ENCODE assay signal across 8 cellular contexts in the genomic region with DNA sequence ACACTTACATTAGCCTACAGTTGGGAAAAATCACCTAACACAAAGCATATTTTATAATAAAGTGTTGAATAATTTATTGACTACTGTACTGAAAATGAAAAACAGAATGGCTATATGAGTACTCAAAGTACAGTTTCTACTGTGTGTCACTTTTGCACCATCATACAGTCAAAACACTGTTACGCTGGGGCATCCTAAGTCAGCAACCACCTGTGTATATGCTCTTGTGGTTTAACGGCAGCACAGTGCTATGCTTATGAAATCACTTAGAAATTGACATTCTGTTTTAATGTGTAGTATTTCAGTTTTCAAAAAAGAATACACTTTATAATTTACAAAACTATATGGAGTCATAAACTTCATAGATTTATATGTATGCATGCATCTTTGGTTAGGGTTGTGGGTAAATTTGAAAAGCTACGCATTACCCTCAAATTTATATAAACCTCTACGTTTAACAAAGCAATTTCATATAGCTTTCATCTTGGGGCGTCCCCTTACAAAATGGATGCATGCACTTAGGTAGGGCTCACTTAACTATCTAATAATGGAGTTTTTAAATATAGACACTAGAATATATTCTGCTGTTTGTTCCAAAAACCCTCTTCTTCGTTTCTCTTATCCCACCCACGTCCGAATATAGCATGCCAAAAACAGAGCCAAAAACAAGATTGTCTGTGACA. TPM values are rescaled to one million over a fixed set of nuclear protein-coding genes. Genes with fewer than 3 reads are reported as not detected.
DNase-seq lines count a peak whose midpoint lies in the region; ATAC-seq and TF ChIP-seq lines count a peak whose summit lies in the region.

No MANE protein-coding gene starts in this region.

- DNase-seq in DND-41 (peak; percentile 82), mammary epithelial cell (no peak), neural crest cell (ENCODE audit: low read depth, low spot score) (no peak), lower leg skin (ENCODE audit: low spot score in 2 of 2) (no peak), AG08395 (ENCODE audit: low spot score) (no peak), DMS 273 treated with DMSO at 0.1 percent for 48 hours (lab: John Stamatoyannopoulos, UW) (no peak)
- DNase-seq in Jurkat, Clone E6-1 (ENCODE audit: low read depth, low spot score) = peak; percentile 92

- peak overlapping the region; percentile 83 for H3K4me2 ChIP-seq in DND-41 (ENCODE audit: insufficient read depth, low read length)
- H3K4me2 ChIP-seq in mammary epithelial cell (ENCODE audit: insufficient read depth, low read depth, low read length) = peak overlapping the region; percentile 96

- no peak for TF ChIP-seq POLR2A in lower leg skin (IDR thresholded peaks at IDR 0.05)

- TF ChIP-seq CTCF in DND-41 (IDR thresholded peaks at IDR 0.05; ENCODE audit: borderline replicate concordance, extremely low read depth, low read length, poor library complexity, severe bottlenecking) (no peak), mammary epithelial cell (conservative IDR thresholded peaks at IDR 0.05 in 1 of 2, IDR thresholded peaks at IDR 0.05 in 1 of 2; ENCODE audit: extremely low read depth in 1 of 2, insufficient read depth in 1 of 2, low read depth in 1 of 2, low read length in 2 of 2) (no peak), neural crest cell (conservative IDR thresholded peaks at IDR 0.05) (no peak), lower leg skin (IDR thresholded peaks at IDR 0.05) (no peak)

- H3K27me3 ChIP-seq in DND-41 (ENCODE audit: insufficient read depth, low read length, poor library complexity) = no peaks in the 10 kb centered on the region
- H3K27me3 ChIP-seq in mammary epithelial cell (ENCODE audit: insufficient read depth, low read length) = no peaks in the 10 kb centered on the region

- in situ Hi-C loops in mammary epithelial cell (cut with MboI; ENCODE audit: low sequenced_read_pairs in 2 of 2) = no loop called here

- intact Hi-C loops in mammary epithelial cell (cut with micrococcal nuclease) = loop anchor here (5.0 to 10.0 kb wide), 2 partner anchors 133 to 514 kb away; partner anchors contain the start of genes AGA and VEGFC
- intact Hi-C loops in lower leg skin (cut with DNase I; ENCODE audit: low total_unique reads) = no loop called here

- no peaks in the 10 kb centered on the region for H3K9me3 Mint-ChIP-seq in neural crest cell

- BruUV-seq in mammary epithelial cell (replicated peaks; lab: Mats Ljungman, UMichigan) = no TSS peak

- H3K36me3 Mint-ChIP-seq in neural crest cell (ENCODE audit: low read depth) = no peaks in the 10 kb centered on the region

- H3K9me3 ChIP-seq in DND-41 (ENCODE audit: insufficient read depth, low read length, severe bottlenecking) (no peaks in the 10 kb centered on the region), mammary epithelial cell (replicated peaks; ENCODE audit: insufficient read depth, low read length) (no peaks in the 10 kb centered on the region)

- peaks cover 24% of the 10 kb centered on the region for H4K20me1 ChIP-seq in DND-41 (ENCODE audit: insufficient read depth, low read length)
- no peaks in the 10 kb centered on the region for H4K20me1 ChIP-seq in mammary epithelial cell (ENCODE audit: insufficient read depth, low read length)

- ATAC-seq in DND-41 (ENCODE audit: insufficient read depth, low read depth) (peak; percentile 79), HG02588 (IDR thresholded peaks at IDR 0.05; ENCODE audit: unreplicated experiment) (no peak)

- H3K4me3 Mint-ChIP-seq in neural crest cell = peak overlapping the region; percentile 92

- H3K27ac Mint-ChIP-seq in neural crest cell (ENCODE audit: unreplicated experiment) = no peak overlapping the region

- peak overlapping the region; percentile 12 to 68; a peak in 3 of 4 replicates for H3K4me3 ChIP-seq in DND-41 (ENCODE audit: low read depth in 1 of 2, low read length in 2 of 2)
- H3K4me3 ChIP-seq in Jurkat, Clone E6-1 (ENCODE audit: low read length) = peak overlapping the region; percentile 88
- peak overlapping the region; percentile 80 to 91 (median 86) for H3K4me3 ChIP-seq in mammary epithelial cell (replicated peaks in 1 of 3; ENCODE audit: insufficient read depth in 1 of 3, low read depth in 2 of 3, low read length in 3 of 3)
- H3K4me3 ChIP-seq in lower leg skin (ENCODE audit: low read depth, poor library complexity, severe bottlenecking) = no peak overlapping the region

- no peaks in the 10 kb centered on the region for H3K27me3 Mint-ChIP-seq in neural crest cell (ENCODE audit: low read depth)

- CTCF ChIA-PET in mammary epithelial cell (lab: Charles Lee; ENCODE audit: low non-redundant PET) = no interaction called here

- peaks cover 31% of the 10 kb centered on the region for H3K4me1 Mint-ChIP-seq in neural crest cell

- H3K79me2 ChIP-seq in DND-41 (ENCODE audit: insufficient read depth, low read length) (peaks cover 48% of the 10 kb centered on the region), mammary epithelial cell (ENCODE audit: insufficient read depth, low read length) (peaks cover 43% of the 10 kb centered on the region)

- H3K27ac ChIP-seq in DND-41 (ENCODE audit: low read length) (peak overlapping the region; percentile 99), mammary epithelial cell (ENCODE audit: insufficient read depth, low read depth, low read length) (peak overlapping the region; percentile 54)

- H3K4me1 ChIP-seq in DND-41 (ENCODE audit: insufficient read depth, low read length) (peaks cover 66% of the 10 kb centered on the region), mammary epithelial cell (ENCODE audit: insufficient read depth, low read length) (peaks cover 18% of the 10 kb centered on the region)

- dilution Hi-C loops in mammary epithelial cell (cut with HindIII; ENCODE audit: low sequenced_read_pairs) = no loop called here

- peak overlapping the region; percentile 44 for H2AFZ ChIP-seq in DND-41 (ENCODE audit: low read depth, low read length)
- H2AFZ ChIP-seq in mammary epithelial cell (ENCODE audit: low read depth, low read length) = peak overlapping the region; percentile 99

- peaks cover 30% of the 10 kb centered on the region for H3K36me3 ChIP-seq in DND-41 (ENCODE audit: insufficient read depth, low read length)
- no peaks in the 10 kb centered on the region for H3K36me3 ChIP-seq in mammary epithelial cell (ENCODE audit: insufficient read depth, low read length)

- H3K9ac ChIP-seq in DND-41 (ENCODE audit: low read depth, low read length) (peak overlapping the region; percentile 92), mammary epithelial cell (ENCODE audit: insufficient read depth, low read length) (no peak overlapping the region)

- WGBS in mammary epithelial cell (ENCODE audit: low coverage, missing lambda C conversion rate) = 57% methylated on average over 8 of the region's 8 CpGs
- WGBS in lower leg skin, 2 donors = 53 to 60% methylated on average over 8 of the region's 8 CpGs

RNA-seq across cellular contexts. Expression of gene NEIL3, which starts 0.7 kb away (rescaled TPM):
- 37.2 TPM for polyA plus RNA-seq in Jurkat, Clone E6-1 (2012; ENCODE audit: insufficient read depth, insufficient read length)
- total RNA-seq in mammary epithelial cell (1 to 10 TPM; 1.2 to 7.5 TPM), neural crest cell (18.2 and 20.6 TPM in 2 replicates), lower leg skin (1 to 10 TPM in 3 of 4 donors, under 1 TPM in 1; 0.71 to 2.1 (median 1.9) TPM)
- 9.8 TPM for polyA plus RNA-seq in mammary epithelial cell
- 8.7 TPM for polyA minus RNA-seq in mammary epithelial cell

Comparison
In these comparisons a context has a peak if more than half of its experiments do, and no peak if none do; other contexts are left out.
1. DNase-seq: peak in DND-41 (single experiment) and Jurkat, Clone E6-1 (single experiment); none in mammary epithelial cell (single experiment), neural crest cell (single experiment), lower leg skin (0 of 2), AG08395 (single experiment) and DMS 273 treated with DMSO at 0.1 percent for 48 hours (single experiment).